In genomic region chr22:42249831-42250230, GRCh38 we compare ENCODE assay signal across 28 cellular contexts.
"Had no signal": no experiment of that assay in that cellular context is flagged by ENCODE, and none has a peak within 500 bp of the region (broad histone marks: within the 10 kb centered on the region; RNA-seq: fewer than 3 reads in every experiment).

No MANE protein-coding gene starts in this region.

- H3K4me1 ChIP-seq: right atrium auricular region, tibial artery, uterus had no signal

- H3K4me3 Mint-ChIP-seq: immature natural killer cell; memory B cell; natural killer cell treated with Interleukin-12 subunit alpha and Interleukin-12 subunit beta and Interleukin-15 and Interleukin-18, amount 100 ng/mL, for 72 hours; stimulated activated naive CD8-positive, alpha-beta T cell treated with anti-CD3 and anti-CD28 coated beads, Interleukin-15, Interleukin-2, amounts not matched to agents 100 ng/mL and 50 ng/mL, for 24 hours had no signal

- H3K27me3 Mint-ChIP-seq: memory B cell; naive thymus-derived CD4-positive, alpha-beta T cell; natural killer cell treated with Interleukin-12 subunit alpha and Interleukin-12 subunit beta and Interleukin-15 and Interleukin-18, amount 100 ng/mL, for 72 hours; progenitor cell of endocrine pancreas; stimulated activated naive CD8-positive, alpha-beta T cell treated with anti-CD3 and anti-CD28 coated beads, Interleukin-15, Interleukin-2, amounts not matched to agents 100 ng/mL and 50 ng/mL, for 24 hours had no signal

- ATAC-seq: left colon; left lung; mucosa of descending colon; naive thymus-derived CD4-positive, alpha-beta T cell; natural killer cell treated with Interleukin-12 subunit alpha and Interleukin-12 subunit beta and Interleukin-15 and Interleukin-18, amount 100 ng/mL, for 72 hours; sciatic nerve had no signal

- H3K9me3 ChIP-seq: left lung, mucosa of descending colon, ovary, right atrium auricular region, suprapubic skin, thoracic aorta, tibial artery, uterus had no signal

- H3K4me3 ChIP-seq: left lung, lung, mucosa of descending colon, ovary, right atrium auricular region, skin epidermis, suprapubic skin, thoracic aorta, tibial artery, uterus had no signal

- H3K27ac Mint-ChIP-seq: natural killer cell treated with Interleukin-12 subunit alpha and Interleukin-12 subunit beta and Interleukin-15 and Interleukin-18, amount 100 ng/mL, for 72 hours; progenitor cell of endocrine pancreas; stimulated activated naive CD8-positive, alpha-beta T cell treated with anti-CD3 and anti-CD28 coated beads, Interleukin-15, Interleukin-2, amounts not matched to agents 100 ng/mL and 50 ng/mL, for 24 hours had no signal

- H3K27ac ChIP-seq: left lung, ovary, right atrium auricular region, skin epidermis, suprapubic skin, thoracic aorta, tibial artery, uterus had no signal

- H3K36me3 Mint-ChIP-seq: natural killer cell treated with Interleukin-12 subunit alpha and Interleukin-12 subunit beta and Interleukin-15 and Interleukin-18, amount 100 ng/mL, for 72 hours had no signal

- H3K36me3 ChIP-seq: ovary, right atrium auricular region, suprapubic skin, thoracic aorta, tibial artery, uterus had no signal

- FAIRE-seq: islet of Langerhans, kidney had no signal

- DNase-seq: hypothalamus; immature natural killer cell; kidney; left colon; left lung; midbrain; mucosa of descending colon; naive thymus-derived CD4-positive, alpha-beta T cell; ovary; stimulated activated CD4-positive, alpha-beta T cell treated with anti-CD3 and anti-CD28 coated beads, Interleukin-12 subunit alpha, Interleukin-12 subunit beta, amount 100 ng/mL, for 4 hours; stimulated activated CD4-positive, alpha-beta T cell treated with anti-CD3 and anti-CD28 coated beads, Interleukin-15, amount 100 ng/mL, for 24 hours; stimulated activated CD4-positive, alpha-beta T cell treated with anti-CD3 and anti-CD28 coated beads, Interleukin-2, amount 100 ng/mL, for 24 hours; stimulated activated CD4-positive, alpha-beta T cell treated with anti-CD3 and anti-CD28 coated beads, Interleukin-4, amount 100 ng/mL, for 1 hour; stimulated activated naive CD4-positive, alpha-beta T cell; tibial artery; trophoblast cell; uterus had no signal

- H3K9me3 Mint-ChIP-seq: immature natural killer cell; memory B cell; naive thymus-derived CD4-positive, alpha-beta T cell; natural killer cell treated with Interleukin-12 subunit alpha and Interleukin-12 subunit beta and Interleukin-15 and Interleukin-18, amount 100 ng/mL, for 72 hours; stimulated activated naive CD8-positive, alpha-beta T cell treated with anti-CD3 and anti-CD28 coated beads, Interleukin-15, Interleukin-2, amounts not matched to agents 100 ng/mL and 50 ng/mL, for 24 hours had no signal

- H3K27me3 ChIP-seq: left lung, ovary, right atrium auricular region, suprapubic skin, tibial artery, uterus had no signal
